ENCODE assay signal across 10 cellular contexts in genomic region chr3:14440531-14441239, GRCh38. TPM values are rescaled to one million over a fixed set of nuclear protein-coding genes. Genes with fewer than 3 reads are reported as not detected.
A peak's percentile ranks its signal among the peaks of the same experiment; 100 is the strongest.
DNase-seq lines count a peak whose midpoint lies in the region; ATAC-seq and TF ChIP-seq lines count a peak whose summit lies in the region.
"Had no signal": no experiment of that assay in that cellular context is flagged by ENCODE, and none has a peak within 500 bp of the region (broad histone marks: within the 10 kb centered on the region; RNA-seq: fewer than 3 reads in every experiment).

No MANE protein-coding gene starts in this region.

- H3K27me3 ChIP-seq in OCI-LY1 (ENCODE audit: insufficient read depth, low read length): no peaks in the 10 kb centered on the region

- no peaks in the 10 kb centered on the region for H3K9me3 ChIP-seq in OCI-LY1 (ENCODE audit: low read length)
- H3K9me3 ChIP-seq: heart right ventricle had no signal

- no peak for DNase-seq in stimulated activated naive CD8-positive, alpha-beta T cell treated with anti-CD3 and anti-CD28 coated beads, Interleukin-15, amount 100 ng/mL, for 72 hours
- DNase-seq in stimulated activated naive CD8-positive, alpha-beta T cell treated with anti-CD3 and anti-CD28 coated beads, Interleukin-15, Interleukin-2, amounts not matched to agents 100 U/mL and 50 U/mL, for 24 hours: no peak
- DNase-seq in head of caudate nucleus (peak; percentile 49 to 97 (median 80)), HUDEP-2 (lab: John Stamatoyannopoulos, UW; ENCODE audit: unreplicated experiment in 76 of 76) (no peak), ureter (ENCODE audit: low spot score) (no peak), inferior parietal cortex (ENCODE audit: extremely low spot score) (no peak)
- DNase-seq: activated CD4-positive, alpha-beta T cell treated with anti-CD3 and anti-CD28 coated beads, Interleukin-2, amount 50 U/mL, for 1 hour had no signal

- peaks cover 4% of the 10 kb centered on the region; the same call in 1 of the 2 replicates for H3K79me2 ChIP-seq in OCI-LY1 (ENCODE audit: insufficient read depth, low read length)

- ATAC-seq in stimulated activated naive CD8-positive, alpha-beta T cell treated with anti-CD3 and anti-CD28 coated beads, Interleukin-15, amount 100 ng/mL, for 72 hours: peak; percentile 49
- ATAC-seq in stimulated activated naive CD8-positive, alpha-beta T cell treated with anti-CD3 and anti-CD28 coated beads, Interleukin-15, Interleukin-2, amounts not matched to agents 100 U/mL and 50 U/mL, for 24 hours: no peak
- ATAC-seq in GM19324 (IDR thresholded peaks at IDR 0.05; ENCODE audit: low FRiP score, unreplicated experiment): no peak

- no peaks in the 10 kb centered on the region for H3F3A ChIP-seq in OCI-LY1 (ENCODE audit: insufficient read depth, low read length)

- peaks cover 42% of the 10 kb centered on the region for H3K4me1 ChIP-seq in OCI-LY1 (ENCODE audit: insufficient read depth, low read length, severe bottlenecking)

- intact Hi-C loops in head of caudate nucleus (cut with DNase I): no loop called here

- H3K9ac ChIP-seq in OCI-LY1 (ENCODE audit: low read length): peak overlapping the region; percentile 54; the same call in 1 of the 2 replicates

- H3K27me3 Mint-ChIP-seq in stimulated activated naive CD8-positive, alpha-beta T cell treated with anti-CD3 and anti-CD28 coated beads, Interleukin-15, amount 100 ng/mL, for 72 hours: no peaks in the 10 kb centered on the region

- H3K9me2 ChIP-seq in OCI-LY1 (ENCODE audit: low read depth, low read length): no peaks in the 10 kb centered on the region

- no peaks in the 10 kb centered on the region for H3K9me3 Mint-ChIP-seq in stimulated activated naive CD8-positive, alpha-beta T cell treated with anti-CD3 and anti-CD28 coated beads, Interleukin-15, amount 100 ng/mL, for 72 hours

- peaks cover 39% of the 10 kb centered on the region for H3K4me1 Mint-ChIP-seq in stimulated activated naive CD8-positive, alpha-beta T cell treated with anti-CD3 and anti-CD28 coated beads, Interleukin-15, amount 100 ng/mL, for 72 hours

- H3K36me3 ChIP-seq in OCI-LY1 (ENCODE audit: insufficient read depth, low read length): peaks cover 22% of the 10 kb centered on the region

- H3K4me2 ChIP-seq in OCI-LY1 (ENCODE audit: low read length): peak overlapping the region; percentile 72

- peak overlapping the region; percentile 93 for H3K27ac ChIP-seq in OCI-LY1 (ENCODE audit: low read depth, low read length, poor library complexity, severe bottlenecking)

- H3K4me3 ChIP-seq in OCI-LY1 (ENCODE audit: low read depth, low read length, poor library complexity, severe bottlenecking): peak overlapping the region; percentile 53

- H3K4me3 Mint-ChIP-seq in stimulated activated naive CD8-positive, alpha-beta T cell treated with anti-CD3 and anti-CD28 coated beads, Interleukin-15, amount 100 ng/mL, for 72 hours: no peak overlapping the region

- no peaks in the 10 kb centered on the region for H4K20me1 ChIP-seq in OCI-LY1 (ENCODE audit: insufficient read depth, low read length)

- H3K27ac Mint-ChIP-seq in stimulated activated naive CD8-positive, alpha-beta T cell treated with anti-CD3 and anti-CD28 coated beads, Interleukin-15, amount 100 ng/mL, for 72 hours: peak overlapping the region in 1 of 2 donors; percentile 25

- TF ChIP-seq CTCF in OCI-LY1 (IDR thresholded peaks at IDR 0.05; ENCODE audit: low read length): no peak

- no peak overlapping the region for H2AFZ ChIP-seq in OCI-LY1 (ENCODE audit: low read length)

RNA-seq across cellular contexts. Expression of gene SLC6A6, which starts 38.3 kb away (rescaled TPM):
- 19.4 TPM for total RNA-seq in ureter

Comparison
In these comparisons a context has a peak if more than half of its experiments do, and no peak if none do; other contexts are left out.
1. DNase-seq: peak in head of caudate nucleus (42 of 42); none in stimulated activated naive CD8-positive, alpha-beta T cell treated with anti-CD3 and anti-CD28 coated beads, Interleukin-15, amount 100 ng/mL, for 72 hours (0 of 2), stimulated activated naive CD8-positive, alpha-beta T cell treated with anti-CD3 and anti-CD28 coated beads, Interleukin-15, Interleukin-2, amounts not matched to agents 100 U/mL and 50 U/mL, for 24 hours (single experiment), HUDEP-2 (0 of 76), ureter (single experiment) and inferior parietal cortex (single experiment).